11 cellular contexts compared by ENCODE assay signal in genomic region chr10:86759073-86759672, GRCh38. TPM values are rescaled to one million over a fixed set of nuclear protein-coding genes. Genes with fewer than 3 reads are reported as not detected.
A peak's percentile ranks its signal among the peaks of the same experiment; 100 is the strongest.
DNase-seq lines count a peak whose midpoint lies in the region; ATAC-seq lines count a peak whose summit lies in the region.
"Had no signal": no experiment of that assay in that cellular context is flagged by ENCODE, and none has a peak within 500 bp of the region (broad histone marks: within the 10 kb centered on the region; RNA-seq: fewer than 3 reads in every experiment).

No MANE protein-coding gene starts in this region.

- H3K4me1 ChIP-seq in right cardiac atrium (ENCODE audit: control insufficient read depth, insufficient read depth, low read length), result peaks cover 2% of the 10 kb centered on the region
- H3K4me1 ChIP-seq in stomach smooth muscle (ENCODE audit: control insufficient read depth, insufficient read depth, low read length), result peaks cover 9% of the 10 kb centered on the region

- H3K9me3 ChIP-seq in right cardiac atrium (ENCODE audit: control insufficient read depth, low read length) (no peaks in the 10 kb centered on the region), stomach smooth muscle (ENCODE audit: control insufficient read depth in 2 of 2, low read length in 2 of 2) (no peaks in the 10 kb centered on the region)

- peaks cover 32% of the 10 kb centered on the region for H3K4me1 Mint-ChIP-seq in activated CD4-positive, alpha-beta T cell treated with anti-CD3 and anti-CD28 coated beads for 36 hours

- intact Hi-C loops in right cardiac atrium (cut with DNase I), result loop anchor here in 3 of 4 donors (2.0 to 10.0 kb wide), 3 partner anchors 138 to 146 kb away; no protein-coding TSS in a partner anchor
- intact Hi-C loops in activated CD4-positive, alpha-beta T cell treated with anti-CD3 and anti-CD28 coated beads for 36 hours (cut with DNase I, micrococcal nuclease), result loop anchor here (5.0 kb wide), 2 partner anchors 338 to 743 kb away; partner anchors contain the start of genes MINPP1 (in 1 of the 2) and SHLD2 (in 1 of the 2)

- peaks cover 30% of the 10 kb centered on the region for H3K27me3 Mint-ChIP-seq in activated CD4-positive, alpha-beta T cell treated with anti-CD3 and anti-CD28 coated beads for 36 hours

- CTCF ChIA-PET in activated CD4-positive, alpha-beta T cell treated with anti-CD3 and anti-CD28 coated beads for 36 hours (lab: Charles Lee), result interaction anchor here (1.5 to 2.4 kb wide), 2 partner anchors 49 to 143 kb away, joined by 3 to 5 read pairs; no protein-coding TSS in a partner anchor

- H3K4me3 ChIP-seq in right cardiac atrium (ENCODE audit: low read length), result peak overlapping the region; percentile 70
- H3K4me3 ChIP-seq in stomach smooth muscle (ENCODE audit: low read length in 2 of 2), result peak overlapping the region; percentile 60 to 75

- POLR2A ChIA-PET in activated CD4-positive, alpha-beta T cell treated with anti-CD3 and anti-CD28 coated beads for 36 hours (lab: Charles Lee), result no interaction called here

- peaks cover 3% of the 10 kb centered on the region for H3K36me3 Mint-ChIP-seq in activated CD4-positive, alpha-beta T cell treated with anti-CD3 and anti-CD28 coated beads for 36 hours (ENCODE audit: low read depth)

- no peaks in the 10 kb centered on the region for H3K36me3 ChIP-seq in stomach smooth muscle (ENCODE audit: control insufficient read depth in 2 of 2, insufficient read depth in 2 of 2, low read length in 2 of 2)

- no peaks in the 10 kb centered on the region for H3K9me3 Mint-ChIP-seq in activated CD4-positive, alpha-beta T cell treated with anti-CD3 and anti-CD28 coated beads for 36 hours (ENCODE audit: low read depth)

- no peak overlapping the region for H3K27ac Mint-ChIP-seq in activated CD4-positive, alpha-beta T cell treated with anti-CD3 and anti-CD28 coated beads for 36 hours

- H3K27ac ChIP-seq in right cardiac atrium (ENCODE audit: low read length) (no peak overlapping the region), stomach smooth muscle (ENCODE audit: low read length) (peak overlapping the region; percentile 98)
- H3K27ac ChIP-seq: 22Rv1 had no signal

- H3K4me3 Mint-ChIP-seq in activated CD4-positive, alpha-beta T cell treated with anti-CD3 and anti-CD28 coated beads for 36 hours, result no peak overlapping the region

- no peaks in the 10 kb centered on the region for H3K27me3 ChIP-seq in right cardiac atrium (ENCODE audit: control insufficient read depth, insufficient read depth)
- no peaks in the 10 kb centered on the region for H3K27me3 ChIP-seq in stomach smooth muscle (ENCODE audit: control insufficient read depth in 1 of 2, insufficient read depth in 2 of 2, low read length in 2 of 2)

- DNase-seq in SIG-M5 treated with dmso at 0.1 percent for 504 hours (lab: John Stamatoyannopoulos, UW; ENCODE audit: unreplicated experiment), result peak; percentile 34
- no peak for DNase-seq in SIG-M5 (lab: John Stamatoyannopoulos, UW)
- peak; percentile 25 for DNase-seq in SW480 (ENCODE audit: low spot score)
- no peak for DNase-seq in right cardiac atrium
- no peak for DNase-seq in activated CD4-positive, alpha-beta T cell treated with anti-CD3 and anti-CD28 coated beads for 36 hours
- DNase-seq: amygdala, SHP77 had no signal

- ATAC-seq in right cardiac atrium (no peak), GM19395 (IDR thresholded peaks at IDR 0.05; ENCODE audit: unreplicated experiment) (no peak), GM21367 (IDR thresholded peaks at IDR 0.05; ENCODE audit: unreplicated experiment) (no peak)
- no peak for ATAC-seq in activated CD4-positive, alpha-beta T cell treated with anti-CD3 and anti-CD28 coated beads for 36 hours

- 34% methylated on average over 3 of the region's 3 CpGs for WGBS in right cardiac atrium

- H3K9ac ChIP-seq in stomach smooth muscle (ENCODE audit: low read length in 2 of 2), result peak overlapping the region; percentile 85 to 86

RNA-seq across cellular contexts. Expression of gene BMPR1A, which starts 2.8 kb away (rescaled TPM):
- total RNA-seq in right cardiac atrium, result 10 to 100 TPM; 60.4 to 92.0 (median 65.6) TPM
- 10.8 TPM for polyA plus RNA-seq in right cardiac atrium
- 1 to 10 TPM; 8.7 to 9.0 TPM for total RNA-seq in activated CD4-positive, alpha-beta T cell treated with anti-CD3 and anti-CD28 coated beads for 36 hours

Comparison
In these comparisons a context has a peak if more than half of its experiments do, and no peak if none do; other contexts are left out.
1. DNase-seq: peak in SIG-M5 treated with dmso at 0.1 percent for 504 hours (single experiment) and SW480 (single experiment); none in SIG-M5 (single experiment), right cardiac atrium (0 of 3) and activated CD4-positive, alpha-beta T cell treated with anti-CD3 and anti-CD28 coated beads for 36 hours (single experiment).
2. RNA of gene BMPR1A, which starts 2.8 kb away (total RNA-seq): 60.4 to 92.0 TPM in right cardiac atrium; 8.7 to 9.0 TPM in activated CD4-positive, alpha-beta T cell treated with anti-CD3 and anti-CD28 coated beads for 36 hours; every median in the first group is over 4 times any median in the second.